Comparison of ENCODE assay signal across 8 cellular contexts in genomic region chr7:73738220-73738611, GRCh38. TPM values are rescaled to one million over a fixed set of nuclear protein-coding genes. Genes with fewer than 3 reads are reported as not detected.
DNase-seq lines count a peak whose midpoint lies in the region; ATAC-seq, FAIRE-seq and TF ChIP-seq lines count a peak whose summit lies in the region.

No MANE protein-coding gene starts in this region.

- peak overlapping the region; percentile 78 to 93 for H3K4me3 ChIP-seq in Panc1 (ENCODE audit: low read depth in 2 of 2, low read length in 2 of 2)
- peak overlapping the region; percentile 88 to 96 for H3K4me3 ChIP-seq in neuronal stem cell (ENCODE audit: low read length in 2 of 2)
- peak overlapping the region; percentile 81 to 99 (median 92) for H3K4me3 ChIP-seq in upper lobe of left lung

- H3K4me1 Mint-ChIP-seq in activated naive CD4-positive, alpha-beta T cell treated with anti-CD3 and anti-CD28 coated beads, Interleukin-2, amount 10 ng/mL, durations not matched to agents 7 days and 5 days = peaks cover 24% of the 10 kb centered on the region

- FAIRE-seq in GM12891 (lab: Jason Lieb, UNC) (no peak), frontal cortex (lab: Jason Lieb, UNC) (no peak)

- H4K8ac ChIP-seq in neuronal stem cell (ENCODE audit: low read depth, low read length) = no peak overlapping the region

- peak overlapping the region; percentile 87 for H3K4me3 Mint-ChIP-seq in activated naive CD4-positive, alpha-beta T cell treated with anti-CD3 and anti-CD28 coated beads, Interleukin-2, amount 10 ng/mL, durations not matched to agents 7 days and 5 days

- H2AFZ ChIP-seq in neuronal stem cell (ENCODE audit: low read length) = peak overlapping the region; percentile 93

- TF ChIP-seq EP300 in upper lobe of left lung (IDR thresholded peaks at IDR 0.05) = no peak

- no CpG with 5 or more reads among the region's 24 CpGs for WGBS in neuronal stem cell (ENCODE audit: extremely low coverage in 2 of 2, insufficient read length in 2 of 2, insufficient replicate concordance in 1 of 2), 2 donors
- 1 to 2% methylated on average over 21 to 23 of the region's 24 CpGs for WGBS in upper lobe of left lung, 2 donors

- peaks cover 3% of the 10 kb centered on the region for H3K36me3 Mint-ChIP-seq in activated naive CD4-positive, alpha-beta T cell treated with anti-CD3 and anti-CD28 coated beads, Interleukin-2, amount 10 ng/mL, durations not matched to agents 7 days and 5 days

- H3K27ac ChIP-seq in Panc1 (ENCODE audit: low read length) = peak overlapping the region; percentile 93
- H3K27ac ChIP-seq in neuronal stem cell (replicated peaks; ENCODE audit: low read length) = peak overlapping the region; percentile 79
- peak overlapping the region; percentile 87 to 97 (median 94) for H3K27ac ChIP-seq in upper lobe of left lung

- H2BK15ac ChIP-seq in neuronal stem cell (ENCODE audit: low read length) = peak overlapping the region; percentile 75

- POLR2A ChIA-PET in Panc1 (lab: Charles Lee) = interaction anchor here (0.5 to 1.6 kb wide), 8 partner anchors 24 to 455 kb away, joined by 3 to 13 read pairs (median 6); no protein-coding TSS in a partner anchor

- H2BK5ac ChIP-seq in neuronal stem cell (ENCODE audit: low read length) = peak overlapping the region; percentile 53

- peak overlapping the region; percentile 72 for H2BK120ac ChIP-seq in neuronal stem cell (ENCODE audit: low read depth, low read length)

- no peak for TF ChIP-seq CTCF in Panc1 (IDR thresholded peaks at IDR 0.05)
- TF ChIP-seq CTCF in upper lobe of left lung (IDR thresholded peaks at IDR 0.05) = no peak

- H2AK5ac ChIP-seq in neuronal stem cell (ENCODE audit: low read depth, low read length) = peak overlapping the region; percentile 84

- in situ Hi-C loops in Panc1 (cut with HindIII; ENCODE audit: low pct_unique_long_range_greater_than_20kb, low sequenced_read_pairs) = no loop called here

- H3K79me1 ChIP-seq in neuronal stem cell (ENCODE audit: low read depth, low read length) = peaks cover 6% of the 10 kb centered on the region

- ATAC-seq in HG03066 (IDR thresholded peaks at IDR 0.05; ENCODE audit: low read depth, unreplicated experiment) (peak; percentile 19), Panc1 (peak; percentile 40), upper lobe of left lung (ENCODE audit: low FRiP score in 2 of 2) (peak in 1 of 2 donors; percentile 63), GM21825 (IDR thresholded peaks at IDR 0.05; ENCODE audit: unreplicated experiment) (no peak)

- peak overlapping the region; percentile 93 for H3K27ac Mint-ChIP-seq in activated naive CD4-positive, alpha-beta T cell treated with anti-CD3 and anti-CD28 coated beads, Interleukin-2, amount 10 ng/mL, durations not matched to agents 7 days and 5 days

- H3K18ac ChIP-seq in neuronal stem cell (ENCODE audit: low read length) = peak overlapping the region; percentile 99

- H3K27me3 ChIP-seq in Panc1 (ENCODE audit: control insufficient read depth, insufficient read depth, low read length) = no peaks in the 10 kb centered on the region
- H3K27me3 ChIP-seq in neuronal stem cell (ENCODE audit: control insufficient read depth in 3 of 3, insufficient read depth in 3 of 3, low read depth in 1 of 3, low read length in 3 of 3) = no peaks in the 10 kb centered on the region
- H3K27me3 ChIP-seq in upper lobe of left lung = no peaks in the 10 kb centered on the region

- intact Hi-C loops in Panc1 (cut with micrococcal nuclease; ENCODE audit: unreplicated experiment) = no loop called here

- H3K14ac ChIP-seq in neuronal stem cell (ENCODE audit: low read length) = no peak overlapping the region

- H3K9me3 ChIP-seq in Panc1 (ENCODE audit: control insufficient read depth, insufficient read depth, low read depth, low read length) (no peaks in the 10 kb centered on the region), neuronal stem cell (replicated peaks in 1 of 2; ENCODE audit: control insufficient read depth in 2 of 2, insufficient read depth in 1 of 2, low read depth in 1 of 2, low read length in 2 of 2) (no peaks in the 10 kb centered on the region), upper lobe of left lung (no peaks in the 10 kb centered on the region)

- peaks cover 5% of the 10 kb centered on the region; the same call in 1 of the 2 replicates for H3K36me3 ChIP-seq in Panc1 (ENCODE audit: control insufficient read depth, insufficient read depth, low read length)
- H3K36me3 ChIP-seq in neuronal stem cell (replicated peaks in 1 of 2; ENCODE audit: control insufficient read depth in 2 of 2, insufficient read depth in 2 of 2, low read length in 2 of 2) = peaks cover 21 to 22% of the 10 kb centered on the region in 2 donors
- peaks cover 0 to 22% (median 16%) of the 10 kb centered on the region in 4 donors for H3K36me3 ChIP-seq in upper lobe of left lung

- H3K9me3 Mint-ChIP-seq in activated naive CD4-positive, alpha-beta T cell treated with anti-CD3 and anti-CD28 coated beads, Interleukin-2, amount 10 ng/mL, durations not matched to agents 7 days and 5 days = no peaks in the 10 kb centered on the region

- H3K9ac ChIP-seq in neuronal stem cell (ENCODE audit: low read depth, low read length, poor library complexity) = peak overlapping the region; percentile 97

- CTCF ChIA-PET in Panc1 (lab: Charles Lee) = interaction anchor here (0.5 to 0.6 kb wide), 3 partner anchors 57 to 558 kb away, joined by 3 to 4 read pairs (median 4); no protein-coding TSS in a partner anchor
- CTCF ChIA-PET in activated naive CD4-positive, alpha-beta T cell treated with anti-CD3 and anti-CD28 coated beads, Interleukin-2, amount 10 ng/mL, durations not matched to agents 7 days and 5 days (lab: Charles Lee) = interaction anchor here (0.8 to 2.0 kb wide), 4 partner anchors 21 to 134 kb away, joined by 3 to 7 read pairs (median 5); no protein-coding TSS in a partner anchor

- DNase-seq in GM12891 (ENCODE audit: insufficient read length, low spot score) (peak; percentile 72), Panc1 (ENCODE audit: low read depth, low spot score) (no peak), frontal cortex (ENCODE audit: low spot score in 2 of 2) (peak; percentile 62 to 75), neuronal stem cell (ENCODE audit: low spot score) (no peak), upper lobe of left lung (peak; percentile 70 to 88)
- peak; percentile 69 for DNase-seq in activated naive CD4-positive, alpha-beta T cell treated with anti-CD3 and anti-CD28 coated beads, Interleukin-2, amount 10 ng/mL, durations not matched to agents 7 days and 5 days

- H3K27me3 Mint-ChIP-seq in activated naive CD4-positive, alpha-beta T cell treated with anti-CD3 and anti-CD28 coated beads, Interleukin-2, amount 10 ng/mL, durations not matched to agents 7 days and 5 days = peaks cover 12% of the 10 kb centered on the region

- TF ChIP-seq POLR2A in GM12891 (IDR thresholded peaks at IDR 0.05; ENCODE audit: low read depth, low read length) (peak; percentile 30; the same call in 1 of the 2 replicates), upper lobe of left lung (IDR thresholded peaks at IDR 0.05) (no peak)

- H3K4me2 ChIP-seq in neuronal stem cell (ENCODE audit: insufficient read depth, low read length, poor library complexity, severe bottlenecking) = peak overlapping the region; percentile 98

- no TSS peak for BruUV-seq in Panc1 (replicated peaks; lab: Mats Ljungman, UMichigan)

- H3K4me1 ChIP-seq in Panc1 (ENCODE audit: control insufficient read depth, insufficient read depth, low read length) (peaks cover 59% of the 10 kb centered on the region), neuronal stem cell (ENCODE audit: control insufficient read depth in 2 of 2, insufficient read depth in 1 of 2, low read depth in 1 of 2, low read length in 2 of 2) (peaks cover 19 to 22% of the 10 kb centered on the region in 2 donors), upper lobe of left lung (peaks cover 29 to 58% (median 33%) of the 10 kb centered on the region in 4 donors)

- peak overlapping the region; percentile 99 for H3K23ac ChIP-seq in neuronal stem cell (ENCODE audit: low read depth, low read length, poor library complexity)

- peak overlapping the region; percentile 53 for H3K4ac ChIP-seq in neuronal stem cell (ENCODE audit: low read length)

- H2BK12ac ChIP-seq in neuronal stem cell (ENCODE audit: low read length) = peak overlapping the region; percentile 97

- H4K91ac ChIP-seq in neuronal stem cell (ENCODE audit: low read depth, low read length, poor library complexity) = no peak overlapping the region

TF ChIP-seq in GM12891, 5 proteins besides CTCF, POLR2A, EP300 and RAD21 (continues in another document):
- TF ChIP-seq POLR2AphosphoS5 (IDR thresholded peaks at IDR 0.05; ENCODE audit: low read depth, low read length) (no peak), PAX5 (IDR thresholded peaks at IDR 0.05; ENCODE audit: insufficient read depth, low read length, severe bottlenecking) (no peak), POU2F2 (IDR thresholded peaks at IDR 0.05; ENCODE audit: low read depth, low read length) (no peak; the same call in 1 of the 2 replicates)

RNA-seq across cellular contexts. Expression of gene ABHD11, which starts 0.4 kb away (rescaled TPM):
- polyA plus RNA-seq in GM12891 (2012; ENCODE audit: low read depth, missing spikeins) = 7.5 TPM
- 54.2 TPM for total RNA-seq in Panc1 (2021; ENCODE audit: unreplicated experiment)
- 53.1 TPM for polyA plus RNA-seq in Panc1 (2012; ENCODE audit: insufficient read length)
- 5.7 TPM for total RNA-seq in frontal cortex
- 17.1 TPM for polyA plus RNA-seq in neuronal stem cell (2013, experiment 1 of 2)
- 16.7 TPM for polyA plus RNA-seq in neuronal stem cell (2013, experiment 2 of 2)
- 10 to 100 TPM; 13.6 to 35.3 (median 28.2) TPM for total RNA-seq in upper lobe of left lung

RNA-seq across cellular contexts. Expression of gene STX1A, which starts 18.7 kb away (rescaled TPM):
- polyA plus RNA-seq in GM12891 (2012; ENCODE audit: low read depth, missing spikeins) = 1.1 TPM
- total RNA-seq in Panc1 (2021; ENCODE audit: unreplicated experiment) (80.9 TPM), frontal cortex (62.0 TPM), upper lobe of left lung (10 to 100 TPM in 2 of 6 donors, 1 to 10 TPM in 4; 4.1 to 16.9 (median 5.9) TPM)
- 75.5 TPM for polyA plus RNA-seq in Panc1 (2012; ENCODE audit: insufficient read length)
- 20.3 TPM for polyA plus RNA-seq in neuronal stem cell (2013, experiment 1 of 2)
- polyA plus RNA-seq in neuronal stem cell (2013, experiment 2 of 2) = 17.6 TPM

RNA-seq across cellular contexts. Expression of gene CLDN3, which starts 31.9 kb away (rescaled TPM):
- polyA plus RNA-seq in GM12891 (2012; ENCODE audit: low read depth, missing spikeins) = not detected
- 16.8 TPM for total RNA-seq in Panc1 (2021; ENCODE audit: unreplicated experiment)
- polyA plus RNA-seq in Panc1 (2012; ENCODE audit: insufficient read length) = 66.8 TPM
- total RNA-seq in frontal cortex = not detected
- 13.8 TPM for polyA plus RNA-seq in neuronal stem cell (2013, experiment 1 of 2)
- polyA plus RNA-seq in neuronal stem cell (2013, experiment 2 of 2) = 13.7 TPM
- total RNA-seq in upper lobe of left lung = 10 to 100 TPM; 21.9 to 95.0 (median 43.9) TPM

RNA-seq across cellular contexts. Expression of gene BUD23, which starts 54.8 kb away (rescaled TPM):
- polyA plus RNA-seq in GM12891 (2012; ENCODE audit: low read depth, missing spikeins) = 79.8 TPM
- total RNA-seq in Panc1 (2021; ENCODE audit: unreplicated experiment) (124 TPM), frontal cortex (30.2 TPM), upper lobe of left lung (10 to 100 TPM; 19.9 to 52.3 (median 48.8) TPM)
- polyA plus RNA-seq in Panc1 (2012; ENCODE audit: insufficient read length) = 228 TPM
- 69.9 TPM for polyA plus RNA-seq in neuronal stem cell (2013, experiment 1 of 2)
- 73.3 TPM for polyA plus RNA-seq in neuronal stem cell (2013, experiment 2 of 2)

RNA-seq across cellular contexts. Expression of gene DNAJC30, which starts 55.0 kb away (rescaled TPM):
- 10.7 TPM for polyA plus RNA-seq in GM12891 (2012; ENCODE audit: low read depth, missing spikeins)
- total RNA-seq in Panc1 (2021; ENCODE audit: unreplicated experiment) (11.1 TPM), frontal cortex (2.4 TPM), upper lobe of left lung (10 to 100 TPM in 4 of 6 donors, 1 to 10 TPM in 2; 6.9 to 13.1 (median 10.3) TPM)
- polyA plus RNA-seq in Panc1 (2012; ENCODE audit: insufficient read length) = 6.5 TPM
- polyA plus RNA-seq in neuronal stem cell (2013, experiment 1 of 2) = 3.3 TPM
- 3.4 TPM for polyA plus RNA-seq in neuronal stem cell (2013, experiment 2 of 2)

Comparison
In these comparisons a context has a peak if more than half of its experiments do, and no peak if none do; other contexts are left out.
1. DNase-seq: peak in GM12891 (single experiment), activated naive CD4-positive, alpha-beta T cell treated with anti-CD3 and anti-CD28 coated beads, Interleukin-2, amount 10 ng/mL, durations not matched to agents 7 days and 5 days (single experiment), frontal cortex (2 of 2) and upper lobe of left lung (2 of 2); none in Panc1 (single experiment) and neuronal stem cell (single experiment).
2. RNA of gene CLDN3, which starts 31.9 kb away (total RNA-seq): 21.9 to 95.0 TPM in upper lobe of left lung and 16.8 TPM in Panc1 (single experiment); not detected in frontal cortex (single experiment); every median in the first group is over 10 times any median in the second.
3. Peak in every context shown above with its lines, with median percentiles within 50 percentile points of each other: H3K27ac ChIP-seq and H3K4me3 ChIP-seq.